1 cellular context compared by ENCODE assay signal in the genomic region with DNA sequence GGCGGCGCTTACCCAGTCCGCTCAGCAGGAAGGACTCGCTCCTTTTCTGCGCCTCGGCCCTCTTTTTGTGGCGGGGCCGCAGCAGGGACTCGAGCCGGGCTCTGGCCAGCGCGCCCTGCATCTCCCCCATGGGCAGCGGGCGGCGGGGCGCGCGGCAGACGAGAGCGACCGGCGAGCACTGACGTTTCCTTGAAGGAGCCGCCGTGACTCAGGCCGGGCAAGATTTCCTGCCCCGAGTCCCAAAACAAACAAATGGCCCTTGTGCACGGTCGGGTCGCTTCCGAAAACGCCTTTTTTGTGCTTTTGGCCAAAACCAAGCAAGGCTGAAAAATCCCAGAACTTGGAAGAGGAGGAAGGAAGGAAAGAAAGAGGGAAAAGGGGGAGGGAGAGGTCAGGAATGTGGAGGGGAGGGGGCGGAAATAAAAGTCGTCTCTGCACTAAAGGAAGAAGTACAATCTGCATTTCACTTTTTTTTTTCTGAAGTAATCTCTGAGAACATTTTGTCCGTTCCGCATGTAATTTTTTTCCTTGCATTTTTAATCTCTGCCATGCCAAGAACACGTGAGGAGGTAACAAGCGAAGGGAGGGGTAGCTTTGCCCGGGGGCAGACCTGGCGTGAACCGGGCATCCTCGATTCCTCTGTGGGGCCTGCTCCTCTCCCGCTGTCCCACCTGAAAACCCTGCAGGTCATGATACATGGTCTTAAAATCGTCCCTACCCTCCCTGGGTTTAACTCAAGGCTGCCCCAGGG.
TF ChIP-seq lines count a peak whose summit lies in the region.

No MANE protein-coding gene starts in this region.

TF ChIP-seq in Ishikawa, 13 proteins besides CTCF, POLR2A, EP300 and RAD21 (continued from another document):
- TF ChIP-seq, protein P1, sequence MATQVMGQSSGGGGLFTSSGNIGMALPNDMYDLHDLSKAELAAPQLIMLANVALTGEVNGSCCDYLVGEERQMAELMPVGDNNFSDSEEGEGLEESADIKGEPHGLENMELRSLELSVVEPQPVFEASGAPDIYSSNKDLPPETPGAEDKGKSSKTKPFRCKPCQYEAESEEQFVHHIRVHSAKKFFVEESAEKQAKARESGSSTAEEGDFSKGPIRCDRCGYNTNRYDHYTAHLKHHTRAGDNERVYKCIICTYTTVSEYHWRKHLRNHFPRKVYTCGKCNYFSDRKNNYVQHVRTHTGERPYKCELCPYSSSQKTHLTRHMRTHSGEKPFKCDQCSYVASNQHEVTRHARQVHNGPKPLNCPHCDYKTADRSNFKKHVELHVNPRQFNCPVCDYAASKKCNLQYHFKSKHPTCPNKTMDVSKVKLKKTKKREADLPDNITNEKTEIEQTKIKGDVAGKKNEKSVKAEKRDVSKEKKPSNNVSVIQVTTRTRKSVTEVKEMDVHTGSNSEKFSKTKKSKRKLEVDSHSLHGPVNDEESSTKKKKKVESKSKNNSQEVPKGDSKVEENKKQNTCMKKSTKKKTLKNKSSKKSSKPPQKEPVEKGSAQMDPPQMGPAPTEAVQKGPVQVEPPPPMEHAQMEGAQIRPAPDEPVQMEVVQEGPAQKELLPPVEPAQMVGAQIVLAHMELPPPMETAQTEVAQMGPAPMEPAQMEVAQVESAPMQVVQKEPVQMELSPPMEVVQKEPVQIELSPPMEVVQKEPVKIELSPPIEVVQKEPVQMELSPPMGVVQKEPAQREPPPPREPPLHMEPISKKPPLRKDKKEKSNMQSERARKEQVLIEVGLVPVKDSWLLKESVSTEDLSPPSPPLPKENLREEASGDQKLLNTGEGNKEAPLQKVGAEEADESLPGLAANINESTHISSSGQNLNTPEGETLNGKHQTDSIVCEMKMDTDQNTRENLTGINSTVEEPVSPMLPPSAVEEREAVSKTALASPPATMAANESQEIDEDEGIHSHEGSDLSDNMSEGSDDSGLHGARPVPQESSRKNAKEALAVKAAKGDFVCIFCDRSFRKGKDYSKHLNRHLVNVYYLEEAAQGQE (IDR thresholded peaks at IDR 0.05; ENCODE audit: low read depth), result 0 out of 2 replicates have a peak, but pooled peaks have one; percentile 8
- TF ChIP-seq CREB1 (IDR thresholded peaks at IDR 0.05; ENCODE audit: low read depth) (no peak), FOXM1 (IDR thresholded peaks at IDR 0.05; ENCODE audit: borderline replicate concordance, low read depth) (no peak), TCF12 (IDR thresholded peaks at IDR 0.05; ENCODE audit: low read depth) (0 out of 2 replicates have a peak, but pooled peaks have one; percentile 15), CEBPB (IDR thresholded peaks at IDR 0.05) (no peak)
